ENCODE assay signal across 13 cellular contexts in genomic region chr11:61769946-61770683, GRCh38. TPM values are rescaled to one million over a fixed set of nuclear protein-coding genes. Genes with fewer than 3 reads are reported as not detected.
"Had no signal": no experiment of that assay in that cellular context is flagged by ENCODE, and none has a peak within 500 bp of the region (broad histone marks: within the 10 kb centered on the region; RNA-seq: fewer than 3 reads in every experiment).

No MANE protein-coding gene starts in this region.

- H3K27me3 ChIP-seq: ascending aorta, esophagus muscularis mucosa, tibial nerve had no signal

- H3K27ac Mint-ChIP-seq: activated naive CD8-positive, alpha-beta T cell treated with anti-CD3 and anti-CD28 coated beads, Interleukin-2, amount 50 U/mL, for 24 hours; T-cell had no signal

- H3K27me3 Mint-ChIP-seq: activated naive CD8-positive, alpha-beta T cell treated with anti-CD3 and anti-CD28 coated beads, Interleukin-2, amount 50 U/mL, for 24 hours; T-cell had no signal

- H3K36me3 ChIP-seq: ascending aorta, esophagus muscularis mucosa, left ventricle myocardium inferior, tibial nerve had no signal

- DNase-seq: activated naive CD4-positive, alpha-beta T cell treated with Interleukin-2 at 50 U/mL for 16 hours; activated naive CD8-positive, alpha-beta T cell treated with anti-CD3 and anti-CD28 coated beads, Interleukin-2, amount 50 U/mL, for 24 hours; activated T-cell treated with anti-CD3 and anti-CD28 coated beads for 4 hours; left ventricle myocardium inferior; SK-N-SH; T-cell; T-helper 9 cell had no signal

- H3K4me1 ChIP-seq: ascending aorta, parathyroid adenoma had no signal

- H3K4me3 ChIP-seq: ascending aorta, esophagus muscularis mucosa, left ventricle myocardium inferior, tibial nerve had no signal

- ATAC-seq: activated naive CD8-positive, alpha-beta T cell treated with anti-CD3 and anti-CD28 coated beads, Interleukin-2, amount 50 U/mL, for 24 hours; stimulated activated effector memory CD8-positive, alpha-beta T cell treated with anti-CD3 and anti-CD28 coated beads, Interleukin-12 subunit alpha, Interleukin-12 subunit beta, amount 100 ng/mL, for 72 hours; T-cell had no signal

- H3K9me3 ChIP-seq: ascending aorta, esophagus muscularis mucosa, left ventricle myocardium inferior, SK-N-SH, tibial nerve had no signal

- H3K4me1 Mint-ChIP-seq: activated naive CD8-positive, alpha-beta T cell treated with anti-CD3 and anti-CD28 coated beads, Interleukin-2, amount 50 U/mL, for 24 hours had no signal

- H3K4me3 Mint-ChIP-seq: activated naive CD8-positive, alpha-beta T cell treated with anti-CD3 and anti-CD28 coated beads, Interleukin-2, amount 50 U/mL, for 24 hours; neural crest cell; stimulated activated effector memory CD8-positive, alpha-beta T cell treated with anti-CD3 and anti-CD28 coated beads, Interleukin-12 subunit alpha, Interleukin-12 subunit beta, amount 100 ng/mL, for 72 hours; T-cell had no signal

- H3K9me3 Mint-ChIP-seq: activated naive CD8-positive, alpha-beta T cell treated with anti-CD3 and anti-CD28 coated beads, Interleukin-2, amount 50 U/mL, for 24 hours; neural crest cell; stimulated activated effector memory CD8-positive, alpha-beta T cell treated with anti-CD3 and anti-CD28 coated beads, Interleukin-12 subunit alpha, Interleukin-12 subunit beta, amount 100 ng/mL, for 72 hours; T-cell had no signal

- H3K27ac ChIP-seq: ascending aorta, esophagus muscularis mucosa, left ventricle myocardium inferior, parathyroid adenoma, tibial nerve had no signal

RNA-seq across cellular contexts. Expression of gene MYRF, which starts 17.7 kb away (rescaled TPM):
- total RNA-seq: ascending aorta had no signal
